ENCODE assay signal across 12 cellular contexts in genomic region chr2:6881036-6881435, GRCh38. TPM values are rescaled to one million over a fixed set of nuclear protein-coding genes. Genes with fewer than 3 reads are reported as not detected.
DNase-seq lines count a peak whose midpoint lies in the region; TF ChIP-seq lines count a peak whose summit lies in the region.
"Had no signal": no experiment of that assay in that cellular context is flagged by ENCODE, and none has a peak within 500 bp of the region (broad histone marks: within the 10 kb centered on the region; RNA-seq: fewer than 3 reads in every experiment).

No MANE protein-coding gene starts in this region.

- H3K27ac Mint-ChIP-seq in activated naive CD4-positive, alpha-beta T cell treated with anti-CD3 and anti-CD28 coated beads for 36 hours, result peak overlapping the region; percentile 48
- peak overlapping the region; percentile 72 for H3K27ac Mint-ChIP-seq in activated T-helper 1 cell treated with anti-CD3 and anti-CD28 coated beads, Interleukin-12 subunit alpha, Interleukin-12 subunit beta, Interleukin-2, Interleukin-4 antibody, amounts not matched to agents 30 ng/mL and 10 ng/mL and 1 ng/mL, durations not matched to agents 14 hours and 24 hours and 36 hours
- peak overlapping the region; percentile 59 to 77 (median 66) for H3K27ac Mint-ChIP-seq in nephron
- H3K27ac Mint-ChIP-seq: endodermal cell had no signal

- H3F3A ChIP-seq in Loucy (ENCODE audit: low read depth), result peaks cover 12% of the 10 kb centered on the region

- H3K27me3 ChIP-seq in Loucy (ENCODE audit: insufficient read depth, low read length, poor library complexity, severe bottlenecking), result no peaks in the 10 kb centered on the region
- H3K27me3 ChIP-seq: BE2C had no signal

- no peaks in the 10 kb centered on the region for H3K27me3 Mint-ChIP-seq in activated naive CD4-positive, alpha-beta T cell treated with anti-CD3 and anti-CD28 coated beads for 36 hours (ENCODE audit: low read depth)
- no peaks in the 10 kb centered on the region for H3K27me3 Mint-ChIP-seq in activated T-helper 1 cell treated with anti-CD3 and anti-CD28 coated beads, Interleukin-12 subunit alpha, Interleukin-12 subunit beta, Interleukin-2, Interleukin-4 antibody, amounts not matched to agents 30 ng/mL and 10 ng/mL and 1 ng/mL, durations not matched to agents 14 hours and 24 hours and 36 hours (ENCODE audit: insufficient read depth)
- peaks cover 6% of the 10 kb centered on the region for H3K27me3 Mint-ChIP-seq in nephron (ENCODE audit: low read depth)

- no peaks in the 10 kb centered on the region for H3K9me3 Mint-ChIP-seq in activated naive CD4-positive, alpha-beta T cell treated with anti-CD3 and anti-CD28 coated beads for 36 hours
- no peaks in the 10 kb centered on the region for H3K9me3 Mint-ChIP-seq in activated T-helper 1 cell treated with anti-CD3 and anti-CD28 coated beads, Interleukin-12 subunit alpha, Interleukin-12 subunit beta, Interleukin-2, Interleukin-4 antibody, amounts not matched to agents 30 ng/mL and 10 ng/mL and 1 ng/mL, durations not matched to agents 14 hours and 24 hours and 36 hours
- H3K9me3 Mint-ChIP-seq in nephron, result peaks cover 14% of the 10 kb centered on the region

- H3K4me3 Mint-ChIP-seq in activated naive CD4-positive, alpha-beta T cell treated with anti-CD3 and anti-CD28 coated beads for 36 hours, result no peak overlapping the region
- peak overlapping the region; percentile 82 for H3K4me3 Mint-ChIP-seq in activated T-helper 1 cell treated with anti-CD3 and anti-CD28 coated beads, Interleukin-12 subunit alpha, Interleukin-12 subunit beta, Interleukin-2, Interleukin-4 antibody, amounts not matched to agents 30 ng/mL and 10 ng/mL and 1 ng/mL, durations not matched to agents 14 hours and 24 hours and 36 hours
- H3K4me3 Mint-ChIP-seq in nephron, result peak overlapping the region in 1 of 3 experiments; percentile 18
- H3K4me3 Mint-ChIP-seq: endodermal cell, neural crest cell had no signal

- TF ChIP-seq CTCF in Loucy (conservative IDR thresholded peaks at IDR 0.05; ENCODE audit: low read length), result no peak
- no peak for TF ChIP-seq CTCF in nephron (IDR thresholded peaks at IDR 0.05; ENCODE audit: unreplicated experiment in 3 of 3)

- H3K9me2 ChIP-seq in Loucy (replicated peaks; ENCODE audit: low read depth, low read length), result no peaks in the 10 kb centered on the region

- no peaks in the 10 kb centered on the region for H4K20me1 ChIP-seq in Loucy (ENCODE audit: insufficient read depth, low read length, poor library complexity, severe bottlenecking)

- no peaks in the 10 kb centered on the region for H3K9me3 ChIP-seq in Loucy (ENCODE audit: insufficient read depth, low read depth, low read length)
- H3K9me3 ChIP-seq: BE2C had no signal

- intact Hi-C loops in activated naive CD4-positive, alpha-beta T cell treated with anti-CD3 and anti-CD28 coated beads for 36 hours (cut with micrococcal nuclease), result no loop called here
- intact Hi-C loops in activated T-helper 1 cell treated with anti-CD3 and anti-CD28 coated beads, Interleukin-12 subunit alpha, Interleukin-12 subunit beta, Interleukin-2, Interleukin-4 antibody, amounts not matched to agents 30 ng/mL and 10 ng/mL and 1 ng/mL, durations not matched to agents 14 hours and 24 hours and 36 hours (cut with micrococcal nuclease), result no loop called here

- H3K4me1 Mint-ChIP-seq in activated naive CD4-positive, alpha-beta T cell treated with anti-CD3 and anti-CD28 coated beads for 36 hours (ENCODE audit: low read depth), result peaks cover 45% of the 10 kb centered on the region
- peaks cover 70% of the 10 kb centered on the region for H3K4me1 Mint-ChIP-seq in activated T-helper 1 cell treated with anti-CD3 and anti-CD28 coated beads, Interleukin-12 subunit alpha, Interleukin-12 subunit beta, Interleukin-2, Interleukin-4 antibody, amounts not matched to agents 30 ng/mL and 10 ng/mL and 1 ng/mL, durations not matched to agents 14 hours and 24 hours and 36 hours (ENCODE audit: low read depth)
- peaks cover 26% of the 10 kb centered on the region for H3K4me1 Mint-ChIP-seq in nephron
- H3K4me1 Mint-ChIP-seq: endodermal cell, neural crest cell had no signal

- H3K9ac ChIP-seq in Loucy (ENCODE audit: low read depth, low read length, poor library complexity, severe bottlenecking), result peak overlapping the region; percentile 60

- H3K79me2 ChIP-seq in Loucy (ENCODE audit: insufficient read depth, low read length), result no peaks in the 10 kb centered on the region

- H3K4me1 ChIP-seq in Loucy (ENCODE audit: insufficient read depth, low read length, poor library complexity, severe bottlenecking), result peaks cover 72% of the 10 kb centered on the region
- H3K4me1 ChIP-seq: BE2C had no signal

- peak overlapping the region; percentile 80 for H3K4me2 ChIP-seq in Loucy (ENCODE audit: low read depth, low read length, poor library complexity, severe bottlenecking)

- CTCF ChIA-PET in activated naive CD4-positive, alpha-beta T cell treated with anti-CD3 and anti-CD28 coated beads for 36 hours (lab: Charles Lee), result interaction anchor here (1.3 to 5.3 kb wide), 3 partner anchors 14 to 160 kb away, joined by 3 to 54 read pairs (median 4); partner anchors contain the start of genes CMPK2 and RNF144A

- H2AFZ ChIP-seq in Loucy (ENCODE audit: low read length), result peak overlapping the region; percentile 45; the same call in 1 of the 2 replicates

- H3K36me3 Mint-ChIP-seq in activated naive CD4-positive, alpha-beta T cell treated with anti-CD3 and anti-CD28 coated beads for 36 hours (ENCODE audit: low read depth), result peaks cover 5% of the 10 kb centered on the region
- H3K36me3 Mint-ChIP-seq in activated T-helper 1 cell treated with anti-CD3 and anti-CD28 coated beads, Interleukin-12 subunit alpha, Interleukin-12 subunit beta, Interleukin-2, Interleukin-4 antibody, amounts not matched to agents 30 ng/mL and 10 ng/mL and 1 ng/mL, durations not matched to agents 14 hours and 24 hours and 36 hours (ENCODE audit: low read depth), result peaks cover 23% of the 10 kb centered on the region
- no peaks in the 10 kb centered on the region for H3K36me3 Mint-ChIP-seq in nephron (ENCODE audit: low read depth)

- H3K4me3 ChIP-seq in Loucy (ENCODE audit: low read length, poor library complexity, severe bottlenecking), result peak overlapping the region; percentile 61

- H3K36me3 ChIP-seq in Loucy (ENCODE audit: insufficient read depth, low read length), result no peaks in the 10 kb centered on the region
- H3K36me3 ChIP-seq: BE2C had no signal

- DNase-seq in activated naive CD4-positive, alpha-beta T cell treated with anti-CD3 and anti-CD28 coated beads for 36 hours, result no peak
- no peak for DNase-seq in activated naive CD4-positive, alpha-beta T cell (lab: John Stamatoyannopoulos, UW)
- no peak for DNase-seq in activated T-helper 1 cell treated with anti-CD3 and anti-CD28 coated beads, Interleukin-12 subunit alpha, Interleukin-12 subunit beta, Interleukin-2, Interleukin-4 antibody, amounts not matched to agents 30 ng/mL and 10 ng/mL and 1 ng/mL, durations not matched to agents 14 hours and 24 hours and 36 hours (ENCODE audit: low spot score)
- DNase-seq in NCI-H128 (lab: John Stamatoyannopoulos, UW; ENCODE audit: unreplicated experiment) (no peak), CD1c-positive myeloid dendritic cell (ENCODE audit: extremely low spot score) (no peak)
- DNase-seq: amniotic stem cell, BE2C, endodermal cell, kidney had no signal

RNA-seq across cellular contexts. Expression of gene RSAD2, which starts 3.5 kb away (rescaled TPM):
- 1 to 10 TPM; 9.1 to 9.9 TPM for total RNA-seq in activated naive CD4-positive, alpha-beta T cell treated with anti-CD3 and anti-CD28 coated beads for 36 hours
- total RNA-seq in activated T-helper 1 cell treated with anti-CD3 and anti-CD28 coated beads, Interleukin-12 subunit alpha, Interleukin-12 subunit beta, Interleukin-2, Interleukin-4 antibody, amounts not matched to agents 30 ng/mL and 10 ng/mL and 1 ng/mL, durations not matched to agents 14 hours and 24 hours and 36 hours, result 2.2 and 2.4 TPM in 2 replicates

RNA-seq across cellular contexts. Expression of gene CMPK2, which starts 15.3 kb away (rescaled TPM):
- 1 to 10 TPM; 7.2 to 7.7 TPM for total RNA-seq in activated naive CD4-positive, alpha-beta T cell treated with anti-CD3 and anti-CD28 coated beads for 36 hours
- total RNA-seq in activated T-helper 1 cell treated with anti-CD3 and anti-CD28 coated beads, Interleukin-12 subunit alpha, Interleukin-12 subunit beta, Interleukin-2, Interleukin-4 antibody, amounts not matched to agents 30 ng/mL and 10 ng/mL and 1 ng/mL, durations not matched to agents 14 hours and 24 hours and 36 hours, result 4.1 and 7.4 TPM in 2 replicates

RNA-seq across cellular contexts. Expression of gene RNF144A, which starts 36.2 kb away (rescaled TPM):
- 10 to 100 TPM; 49.0 to 50.6 TPM for total RNA-seq in activated naive CD4-positive, alpha-beta T cell treated with anti-CD3 and anti-CD28 coated beads for 36 hours
- 14.4 and 16.6 TPM in 2 replicates for total RNA-seq in activated T-helper 1 cell treated with anti-CD3 and anti-CD28 coated beads, Interleukin-12 subunit alpha, Interleukin-12 subunit beta, Interleukin-2, Interleukin-4 antibody, amounts not matched to agents 30 ng/mL and 10 ng/mL and 1 ng/mL, durations not matched to agents 14 hours and 24 hours and 36 hours
